Comparison of ENCODE assay signal across 8 cellular contexts in the genomic region with DNA sequence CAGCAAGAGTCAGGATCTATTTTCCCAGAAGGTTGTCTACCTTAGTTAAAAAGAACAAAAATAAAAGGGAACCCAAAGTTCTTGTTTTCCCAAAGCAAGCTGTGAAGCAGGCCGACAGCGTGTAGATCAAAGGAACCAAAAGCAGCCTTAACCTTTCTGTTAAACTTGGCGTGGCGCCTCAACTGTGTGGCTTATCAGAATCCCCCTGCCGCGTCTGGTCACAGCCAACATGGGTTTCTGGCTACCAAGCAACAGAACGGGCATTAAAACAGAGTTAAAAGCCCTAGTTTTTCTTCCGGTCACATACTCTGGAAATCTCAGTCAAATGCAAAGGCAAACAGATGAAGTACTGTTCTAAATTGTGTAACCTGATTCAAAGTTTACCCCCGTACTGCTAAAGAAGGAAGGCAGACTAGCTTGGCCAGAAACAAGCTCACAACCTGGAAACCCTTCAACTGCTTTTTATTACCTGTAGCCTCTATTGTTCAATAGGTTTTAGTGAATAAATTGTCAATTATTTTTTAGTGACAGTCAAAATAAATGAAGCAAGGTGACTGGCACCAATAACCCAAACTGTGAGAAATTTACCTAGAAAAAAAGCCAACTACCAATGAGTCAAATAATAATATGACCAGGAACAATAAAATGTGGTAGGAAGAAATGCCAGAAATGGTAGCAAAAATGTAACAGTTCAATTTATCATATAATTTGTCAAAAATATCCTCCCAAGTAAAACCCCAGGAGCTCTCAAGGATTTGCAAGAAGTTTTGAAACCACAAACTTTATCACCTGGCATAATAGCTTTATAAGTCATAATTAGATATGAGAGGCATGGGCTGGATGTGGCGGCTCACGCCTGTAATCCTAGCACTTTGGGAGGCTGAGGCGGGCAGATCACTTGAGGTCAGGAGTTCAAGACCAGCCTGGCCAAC. TPM values are rescaled to one million over a fixed set of nuclear protein-coding genes. Genes with fewer than 3 reads are reported as not detected.
DNase-seq lines count a peak whose midpoint lies in the region; ATAC-seq and TF ChIP-seq lines count a peak whose summit lies in the region.

No MANE protein-coding gene starts in this region.

- H3K27ac Mint-ChIP-seq in activated naive CD8-positive, alpha-beta T cell treated with anti-CD3 and anti-CD28 coated beads, Interleukin-2, amount 50 U/mL, for 24 hours = peak overlapping the region; percentile 65
- H3K27ac Mint-ChIP-seq in mesothelial cell of epicardium = peak overlapping the region; percentile 89

- no peak for TF ChIP-seq CTCF in GM13976 (IDR thresholded peaks at IDR 0.05; ENCODE audit: borderline replicate concordance, control extremely low read depth, extremely low read depth, insufficient read depth, missing control alignments)
- TF ChIP-seq CTCF in mesothelial cell of epicardium (IDR thresholded peaks at IDR 0.05; ENCODE audit: unreplicated experiment) = no peak
- TF ChIP-seq CTCF in WERI-Rb-1 (IDR thresholded peaks at IDR 0.05; ENCODE audit: low read depth, low read length) = no peak

- H3K9me3 Mint-ChIP-seq in activated naive CD8-positive, alpha-beta T cell treated with anti-CD3 and anti-CD28 coated beads, Interleukin-2, amount 50 U/mL, for 24 hours = no peaks in the 10 kb centered on the region
- H3K9me3 Mint-ChIP-seq in mesothelial cell of epicardium = peaks cover 6% of the 10 kb centered on the region

- in situ Hi-C loops in GM13976 (cut with MboI; ENCODE audit: low sequenced_read_pairs, unreplicated experiment) = no loop called here

- peaks cover 19% of the 10 kb centered on the region for H3K4me1 Mint-ChIP-seq in activated naive CD8-positive, alpha-beta T cell treated with anti-CD3 and anti-CD28 coated beads, Interleukin-2, amount 50 U/mL, for 24 hours
- peaks cover 24% of the 10 kb centered on the region for H3K4me1 Mint-ChIP-seq in mesothelial cell of epicardium

- H3K27me3 Mint-ChIP-seq in activated naive CD8-positive, alpha-beta T cell treated with anti-CD3 and anti-CD28 coated beads, Interleukin-2, amount 50 U/mL, for 24 hours = no peaks in the 10 kb centered on the region
- no peaks in the 10 kb centered on the region for H3K27me3 Mint-ChIP-seq in mesothelial cell of epicardium (ENCODE audit: low read depth)

- peak; percentile 95 for ATAC-seq in activated naive CD8-positive, alpha-beta T cell treated with anti-CD3 and anti-CD28 coated beads, Interleukin-2, amount 50 U/mL, for 24 hours

- H3K27me3 ChIP-seq in WERI-Rb-1 (ENCODE audit: insufficient read depth, low read depth, severe bottlenecking) = no peaks in the 10 kb centered on the region

- H3K4me3 Mint-ChIP-seq in activated naive CD8-positive, alpha-beta T cell treated with anti-CD3 and anti-CD28 coated beads, Interleukin-2, amount 50 U/mL, for 24 hours = peak overlapping the region; percentile 62
- peak overlapping the region; percentile 28 for H3K4me3 Mint-ChIP-seq in mesothelial cell of epicardium

- H3K36me3 Mint-ChIP-seq in activated naive CD8-positive, alpha-beta T cell treated with anti-CD3 and anti-CD28 coated beads, Interleukin-2, amount 50 U/mL, for 24 hours (ENCODE audit: low read depth) = peaks cover under 1% of the 10 kb centered on the region
- peaks cover 18% of the 10 kb centered on the region for H3K36me3 Mint-ChIP-seq in mesothelial cell of epicardium

- H3K36me3 ChIP-seq in WERI-Rb-1 = no peaks in the 10 kb centered on the region; the same call in none of the 2 replicates

- DNase-seq in GM13976 (ENCODE audit: low spot score) = peak; percentile 48
- peak; percentile 61 for DNase-seq in NCI-H2196 treated with DMSO at 0.1 percent for 48 hours (lab: John Stamatoyannopoulos, UW; ENCODE audit: unreplicated experiment)
- peak; percentile 61 for DNase-seq in activated naive CD8-positive, alpha-beta T cell treated with anti-CD3 and anti-CD28 coated beads, Interleukin-2, amount 50 U/mL, for 24 hours
- DNase-seq in mesothelial cell of epicardium (ENCODE audit: low spot score in 2 of 2, unreplicated experiment in 2 of 2) = no peak
- no peak for DNase-seq in A172 (ENCODE audit: low spot score)
- no peak for DNase-seq in WERI-Rb-1
- no peak for DNase-seq in ecto neural progenitor cell (ENCODE audit: low spot score)
- no peak for DNase-seq in NK-92 (lab: John Stamatoyannopoulos, UW; ENCODE audit: unreplicated experiment)

- H3K4me3 ChIP-seq in WERI-Rb-1 (ENCODE audit: low read depth, low read length) = no peak overlapping the region

- no peak overlapping the region for H3K27ac ChIP-seq in WERI-Rb-1

- H3K9me3 ChIP-seq in WERI-Rb-1 (ENCODE audit: severe bottlenecking) = peaks cover 3% of the 10 kb centered on the region

RNA-seq across cellular contexts. Expression of gene CHKA, which starts 21.4 kb away (rescaled TPM):
- total RNA-seq in mesothelial cell of epicardium = 71.8 to 74.4 TPM (median 72.8 TPM) in 3 replicates
- 18.6 and 26.9 TPM in 2 replicates for total RNA-seq in A172 (2014; rRNA removed; shearing (Covaris generic))

Comparison
In these comparisons a context has a peak if more than half of its experiments do, and no peak if none do; other contexts are left out.
1. DNase-seq: peak in GM13976 (single experiment), NCI-H2196 treated with DMSO at 0.1 percent for 48 hours (single experiment) and activated naive CD8-positive, alpha-beta T cell treated with anti-CD3 and anti-CD28 coated beads, Interleukin-2, amount 50 U/mL, for 24 hours (single experiment); none in mesothelial cell of epicardium (0 of 2), A172 (single experiment), WERI-Rb-1 (single experiment), ecto neural progenitor cell (single experiment) and NK-92 (single experiment).